ENCODE assay signal across 37 cellular contexts in the genomic region with DNA sequence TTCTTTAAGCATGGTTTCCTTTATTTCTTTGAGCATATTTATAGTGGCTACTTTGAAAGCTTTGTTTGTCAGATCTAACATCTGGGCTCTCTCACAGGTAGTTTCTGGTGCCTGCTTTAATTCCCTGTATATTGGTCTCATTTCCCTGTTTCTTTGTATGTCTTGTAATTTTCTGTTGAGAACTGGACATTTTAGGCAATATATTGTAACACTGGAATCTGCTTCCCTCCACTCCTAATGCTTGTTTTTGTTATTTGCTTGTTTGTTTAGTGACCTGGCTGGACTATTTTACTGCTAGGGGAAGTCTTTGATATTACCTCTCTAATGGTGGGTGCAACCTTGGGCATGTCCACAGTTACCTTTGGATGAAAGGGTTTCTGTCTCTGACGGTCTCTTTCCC. TPM values are rescaled to one million over a fixed set of nuclear protein-coding genes. Genes with fewer than 3 reads are reported as not detected.
"Had no signal": no experiment of that assay in that cellular context is flagged by ENCODE, and none has a peak within 500 bp of the region (broad histone marks: within the 10 kb centered on the region; RNA-seq: fewer than 3 reads in every experiment).

No MANE protein-coding gene starts in this region.

- H3K4me3 ChIP-seq: adrenal gland, ascending aorta, body of pancreas, breast epithelium, cardiac muscle cell had no signal

- DNase-seq: activated effector memory CD4-positive, alpha-beta T cell treated with anti-CD3 and anti-CD28 coated beads, Interleukin-2, amount 50 U/mL, for 16 hours; activated effector memory CD4-positive, alpha-beta T cell treated with Interleukin-2 at 50 U/mL for 16 hours; activated gamma-delta T cell; activated gamma-delta T cell treated with Interleukin-2 at 50 U/mL for 16 hours; activated naive CD4-positive, alpha-beta T cell; activated naive CD4-positive, alpha-beta T cell treated with anti-CD3 and anti-CD28 coated beads for 36 hours; activated naive CD4-positive, alpha-beta T cell treated with anti-CD3 and anti-CD28 coated beads, Interleukin-2, amount 10 ng/mL, durations not matched to agents 7 days and 5 days; activated naive CD4-positive, alpha-beta T cell treated with anti-CD3 and anti-CD28 coated beads, Interleukin-2, amount 50 U/mL, for 16 hours; activated naive CD4-positive, alpha-beta T cell treated with Interleukin-2 at 50 U/mL for 16 hours; activated naive CD8-positive, alpha-beta T cell treated with anti-CD3 and anti-CD28 coated beads for 36 hours; activated naive CD8-positive, alpha-beta T cell treated with anti-CD3 and anti-CD28 coated beads, Interleukin-2, amount 10 ng/mL, durations not matched to agents 7 days and 5 days; activated naive CD8-positive, alpha-beta T cell treated with anti-CD3 and anti-CD28 coated beads, Interleukin-2, amount 50 U/mL, for 24 hours; activated T-cell treated with anti-CD3 and anti-CD28 coated beads, Interleukin-2, amount 50 U/mL, for 24 hours; activated T-cell treated with anti-CD3 and anti-CD28 coated beads, Interleukin-2, amount 50 U/mL, for 4 hours; activated T-cell treated with anti-CD3 and anti-CD28 coated beads, Interleukin-2, amount 50 U/mL, for 48 hours; activated T-cell treated with anti-CD3 and anti-CD28 coated beads, Interleukin-2, amount 50 U/mL, for 72 hours; adrenal gland; amniotic stem cell; amygdala; anterior cingulate cortex; aorta; body of pancreas; brain microvascular endothelial cell; caudate nucleus; central memory CD4-positive, alpha-beta T cell; cerebellar nuclear complex had no signal

- H3K27ac Mint-ChIP-seq: activated naive CD4-positive, alpha-beta T cell treated with anti-CD3 and anti-CD28 coated beads for 36 hours; activated naive CD4-positive, alpha-beta T cell treated with anti-CD3 and anti-CD28 coated beads, Interleukin-2, amount 10 ng/mL, durations not matched to agents 7 days and 5 days; activated naive CD4-positive, alpha-beta T cell treated with anti-CD3 and anti-CD28 coated beads, Interleukin-2, amount 50 U/mL, for 24 hours; activated naive CD4-positive, alpha-beta T cell treated with anti-CD3 and anti-CD28 coated beads, Interleukin-2, amount 50 U/mL, for 72 hours; activated naive CD8-positive, alpha-beta T cell; activated naive CD8-positive, alpha-beta T cell treated with anti-CD3 and anti-CD28 coated beads for 36 hours; activated naive CD8-positive, alpha-beta T cell treated with anti-CD3 and anti-CD28 coated beads, Interleukin-2, amount 10 ng/mL, durations not matched to agents 7 days and 5 days; activated naive CD8-positive, alpha-beta T cell treated with anti-CD3 and anti-CD28 coated beads, Interleukin-2, amount 50 U/mL, for 24 hours; activated T-cell treated with anti-CD3 and anti-CD28 coated beads, Interleukin-2, amount 50 U/mL, for 24 hours; activated T-cell treated with anti-CD3 and anti-CD28 coated beads, Interleukin-2, amount 50 U/mL, for 72 hours; activated T-helper 1 cell treated with anti-CD3 and anti-CD28 coated beads, Interleukin-12 subunit alpha, Interleukin-12 subunit beta, Interleukin-2, Interleukin-4 antibody, amounts not matched to agents 30 ng/mL and 10 ng/mL and 1 ng/mL, durations not matched to agents 14 hours and 24 hours and 36 hours; activated T-helper 17 cell treated with anti-CD3 and anti-CD28 coated beads, Interleukin-2, amount 50 U/mL, for 72 hours; activated T-helper 2 cell treated with anti-CD3 and anti-CD28 coated beads, Interferon-gamma antibody, Interleukin-2, Interleukin-4, amounts not matched to agents 10 μg/mL and 5 μg/mL and 100 μg/mL, durations not matched to agents 14 hours and 24 hours and 36 hours; brain had no signal

- H3K36me3 ChIP-seq: adrenal gland, ascending aorta, brain microvascular endothelial cell, breast epithelium, cardiac muscle cell had no signal

- H3K9me3 ChIP-seq: adrenal gland had no signal

- H3K27ac ChIP-seq: adrenal gland, ascending aorta, body of pancreas, brain microvascular endothelial cell, breast epithelium, cardiac muscle cell had no signal

- ATAC-seq: activated naive CD4-positive, alpha-beta T cell treated with anti-CD3 and anti-CD28 coated beads, Interleukin-2, amount 50 U/mL, for 72 hours; activated naive CD8-positive, alpha-beta T cell treated with anti-CD3 and anti-CD28 coated beads, Interleukin-2, amount 50 U/mL, for 24 hours; activated T-cell treated with anti-CD3 and anti-CD28 coated beads, Interleukin-2, amount 50 U/mL, for 4 hours; activated T-cell treated with anti-CD3 and anti-CD28 coated beads, Interleukin-2, amount 50 U/mL, for 72 hours; activated T-helper 17 cell treated with anti-CD3 and anti-CD28 coated beads, Interleukin-2, amount 50 U/mL, for 72 hours; body of pancreas had no signal

- H3K36me3 Mint-ChIP-seq: activated naive CD4-positive, alpha-beta T cell treated with anti-CD3 and anti-CD28 coated beads, Interleukin-2, amount 10 ng/mL, durations not matched to agents 7 days and 5 days; activated naive CD4-positive, alpha-beta T cell treated with anti-CD3 and anti-CD28 coated beads, Interleukin-2, amount 50 U/mL, for 24 hours; activated naive CD8-positive, alpha-beta T cell treated with anti-CD3 and anti-CD28 coated beads for 36 hours; activated naive CD8-positive, alpha-beta T cell treated with anti-CD3 and anti-CD28 coated beads, Interleukin-2, amount 10 ng/mL, durations not matched to agents 7 days and 5 days had no signal

- H3K9me3 Mint-ChIP-seq: activated naive CD4-positive, alpha-beta T cell treated with anti-CD3 and anti-CD28 coated beads, Interleukin-2, amount 10 ng/mL, durations not matched to agents 7 days and 5 days had no signal

- H3K4me1 ChIP-seq: adrenal gland, ascending aorta, body of pancreas, breast epithelium had no signal

- H3K4me3 Mint-ChIP-seq: activated naive CD4-positive, alpha-beta T cell treated with anti-CD3 and anti-CD28 coated beads for 36 hours; activated naive CD4-positive, alpha-beta T cell treated with anti-CD3 and anti-CD28 coated beads, Interleukin-2, amount 10 ng/mL, durations not matched to agents 7 days and 5 days; activated naive CD4-positive, alpha-beta T cell treated with anti-CD3 and anti-CD28 coated beads, Interleukin-2, amount 50 U/mL, for 24 hours; activated naive CD8-positive, alpha-beta T cell; activated naive CD8-positive, alpha-beta T cell treated with anti-CD3 and anti-CD28 coated beads for 36 hours; activated naive CD8-positive, alpha-beta T cell treated with anti-CD3 and anti-CD28 coated beads, Interleukin-2, amount 10 ng/mL, durations not matched to agents 7 days and 5 days; activated naive CD8-positive, alpha-beta T cell treated with anti-CD3 and anti-CD28 coated beads, Interleukin-2, amount 50 U/mL, for 24 hours; activated T-cell treated with anti-CD3 and anti-CD28 coated beads, Interleukin-2, amount 50 U/mL, for 24 hours; activated T-cell treated with anti-CD3 and anti-CD28 coated beads, Interleukin-2, amount 50 U/mL, for 4 hours; activated T-cell treated with anti-CD3 and anti-CD28 coated beads, Interleukin-2, amount 50 U/mL, for 72 hours; activated T-helper 1 cell treated with anti-CD3 and anti-CD28 coated beads, Interleukin-12 subunit alpha, Interleukin-12 subunit beta, Interleukin-2, Interleukin-4 antibody, amounts not matched to agents 30 ng/mL and 10 ng/mL and 1 ng/mL, durations not matched to agents 14 hours and 24 hours and 36 hours; activated T-helper 17 cell treated with anti-CD3 and anti-CD28 coated beads, Interleukin-2, amount 50 U/mL, for 72 hours; brain; central memory CD8-positive, alpha-beta T cell had no signal

- H3K27me3 Mint-ChIP-seq: activated naive CD4-positive, alpha-beta T cell treated with anti-CD3 and anti-CD28 coated beads, Interleukin-2, amount 10 ng/mL, durations not matched to agents 7 days and 5 days; activated naive CD4-positive, alpha-beta T cell treated with anti-CD3 and anti-CD28 coated beads, Interleukin-2, amount 50 U/mL, for 24 hours; activated naive CD8-positive, alpha-beta T cell treated with anti-CD3 and anti-CD28 coated beads for 36 hours; activated naive CD8-positive, alpha-beta T cell treated with anti-CD3 and anti-CD28 coated beads, Interleukin-2, amount 10 ng/mL, durations not matched to agents 7 days and 5 days; activated T-cell treated with anti-CD3 and anti-CD28 coated beads, Interleukin-2, amount 50 U/mL, for 24 hours; brain; central memory CD8-positive, alpha-beta T cell had no signal

- H3K4me1 Mint-ChIP-seq: activated naive CD4-positive, alpha-beta T cell treated with anti-CD3 and anti-CD28 coated beads, Interleukin-2, amount 10 ng/mL, durations not matched to agents 7 days and 5 days; activated naive CD4-positive, alpha-beta T cell treated with anti-CD3 and anti-CD28 coated beads, Interleukin-2, amount 50 U/mL, for 24 hours; activated naive CD8-positive, alpha-beta T cell treated with anti-CD3 and anti-CD28 coated beads for 36 hours; activated naive CD8-positive, alpha-beta T cell treated with anti-CD3 and anti-CD28 coated beads, Interleukin-2, amount 10 ng/mL, durations not matched to agents 7 days and 5 days; activated naive CD8-positive, alpha-beta T cell treated with anti-CD3 and anti-CD28 coated beads, Interleukin-2, amount 50 U/mL, for 24 hours; activated T-helper 17 cell treated with anti-CD3 and anti-CD28 coated beads, Interleukin-2, amount 50 U/mL, for 72 hours; brain; central memory CD8-positive, alpha-beta T cell had no signal

RNA-seq across cellular contexts. Expression of a gene that starts 25.0 kb away (rescaled TPM):
- total RNA-seq: activated naive CD4-positive, alpha-beta T cell treated with anti-CD3 and anti-CD28 coated beads, Interleukin-2, amount 50 U/mL, for 72 hours; activated naive CD8-positive, alpha-beta T cell treated with anti-CD3 and anti-CD28 coated beads for 36 hours; activated naive CD8-positive, alpha-beta T cell treated with anti-CD3 and anti-CD28 coated beads, Interleukin-2, amount 10 ng/mL, durations not matched to agents 7 days and 5 days; activated T-cell treated with anti-CD3 and anti-CD28 coated beads, Interleukin-2, amount 50 U/mL, for 4 hours; activated T-cell treated with anti-CD3 and anti-CD28 coated beads, Interleukin-2, amount 50 U/mL, for 72 hours; activated T-helper 1 cell treated with anti-CD3 and anti-CD28 coated beads, Interleukin-12 subunit alpha, Interleukin-12 subunit beta, Interleukin-2, Interleukin-4 antibody, amounts not matched to agents 30 ng/mL and 10 ng/mL and 1 ng/mL, durations not matched to agents 14 hours and 24 hours and 36 hours; activated T-helper 17 cell treated with anti-CD3 and anti-CD28 coated beads, Interleukin-2, amount 50 U/mL, for 72 hours; activated T-helper 2 cell treated with anti-CD3 and anti-CD28 coated beads, Interferon-gamma antibody, Interleukin-2, Interleukin-4, amounts not matched to agents 10 μg/mL and 5 μg/mL and 100 μg/mL, durations not matched to agents 14 hours and 24 hours and 36 hours had no signal
